12 cellular contexts compared by ENCODE assay signal in the genomic region with DNA sequence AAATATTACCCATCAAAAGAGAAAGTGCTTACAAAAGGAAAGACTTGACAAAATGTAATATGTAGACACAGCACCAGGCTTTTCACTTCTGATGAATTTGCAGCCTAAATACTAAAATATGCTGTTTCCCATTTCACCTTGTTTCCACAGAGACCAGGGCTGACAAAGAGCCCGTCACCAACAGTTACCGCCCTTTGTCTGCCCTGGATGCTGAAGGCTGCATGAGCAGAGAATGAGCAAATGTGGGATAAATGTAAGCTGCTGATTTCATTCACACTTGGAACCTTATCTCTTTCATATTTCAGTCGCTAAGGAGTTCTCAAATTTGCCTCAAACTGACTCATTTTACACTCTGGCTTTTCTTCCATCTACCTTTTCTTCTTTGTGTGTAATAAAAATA.
"Had no signal": no experiment of that assay in that cellular context is flagged by ENCODE, and none has a peak within 500 bp of the region (broad histone marks: within the 10 kb centered on the region; RNA-seq: fewer than 3 reads in every experiment).

No MANE protein-coding gene starts in this region.

- H3K27me3 Mint-ChIP-seq: activated naive CD4-positive, alpha-beta T cell treated with anti-CD3 and anti-CD28 coated beads, Interleukin-2, amount 50 U/mL, for 24 hours; activated T-cell treated with anti-CD3 and anti-CD28 coated beads, Interleukin-2, amount 50 U/mL, for 24 hours had no signal

- DNase-seq: activated CD4-positive, CD25-positive, alpha-beta regulatory T cell; activated effector memory CD4-positive, alpha-beta T cell treated with Interleukin-2 at 50 U/mL for 16 hours; activated T-cell treated with anti-CD3 and anti-CD28 coated beads, Interleukin-2, amount 50 U/mL, for 24 hours; natural killer cell; ovary; stimulated activated CD4-positive, alpha-beta T cell treated with anti-CD3 and anti-CD28 coated beads, Interleukin-4, amount 100 ng/mL, for 4 hours; stomach had no signal

- H3K27ac ChIP-seq: ovary, stomach, thoracic aorta had no signal

- H3K4me3 ChIP-seq: lung, ovary, stomach, thoracic aorta had no signal

- H3K4me1 Mint-ChIP-seq: activated naive CD4-positive, alpha-beta T cell treated with anti-CD3 and anti-CD28 coated beads, Interleukin-2, amount 50 U/mL, for 24 hours; natural killer cell had no signal

- H3K36me3 Mint-ChIP-seq: activated naive CD4-positive, alpha-beta T cell treated with anti-CD3 and anti-CD28 coated beads, Interleukin-2, amount 50 U/mL, for 24 hours; natural killer cell had no signal

- H3K4me3 Mint-ChIP-seq: activated naive CD4-positive, alpha-beta T cell treated with anti-CD3 and anti-CD28 coated beads, Interleukin-2, amount 50 U/mL, for 24 hours; activated T-cell treated with anti-CD3 and anti-CD28 coated beads, Interleukin-2, amount 50 U/mL, for 24 hours; natural killer cell; T-helper 1 cell treated with Interleukin-12 subunit alpha and Interleukin-12 subunit beta and Interleukin-4 antibody, amounts not matched to agents 30 μg/mL and 1 μg/mL, for 36 hours had no signal

- H3K9me3 ChIP-seq: ovary, stomach, thoracic aorta had no signal

- ATAC-seq: esophagus mucosa, natural killer cell had no signal

- H3K27me3 ChIP-seq: ovary, stomach had no signal

- H3K27ac Mint-ChIP-seq: activated naive CD4-positive, alpha-beta T cell treated with anti-CD3 and anti-CD28 coated beads, Interleukin-2, amount 50 U/mL, for 24 hours; activated T-cell treated with anti-CD3 and anti-CD28 coated beads, Interleukin-2, amount 50 U/mL, for 24 hours; natural killer cell; T-helper 1 cell treated with Interleukin-12 subunit alpha and Interleukin-12 subunit beta and Interleukin-4 antibody, amounts not matched to agents 30 μg/mL and 1 μg/mL, for 36 hours had no signal

- H3K9me3 Mint-ChIP-seq: activated naive CD4-positive, alpha-beta T cell treated with anti-CD3 and anti-CD28 coated beads, Interleukin-2, amount 50 U/mL, for 24 hours; activated T-cell treated with anti-CD3 and anti-CD28 coated beads, Interleukin-2, amount 50 U/mL, for 24 hours; natural killer cell; T-helper 1 cell treated with Interleukin-12 subunit alpha and Interleukin-12 subunit beta and Interleukin-4 antibody, amounts not matched to agents 30 μg/mL and 1 μg/mL, for 36 hours had no signal

- H3K36me3 ChIP-seq: ovary, stomach, thoracic aorta had no signal
